ENCODE assay signal across 10 cellular contexts in genomic region chr9:125674981-125675973, GRCh38. TPM values are rescaled to one million over a fixed set of nuclear protein-coding genes. Genes with fewer than 3 reads are reported as not detected.
A peak's percentile ranks its signal among the peaks of the same experiment; 100 is the strongest.
DNase-seq lines count a peak whose midpoint lies in the region; TF ChIP-seq lines count a peak whose summit lies in the region.
"Had no signal": no experiment of that assay in that cellular context is flagged by ENCODE, and none has a peak within 500 bp of the region (broad histone marks: within the 10 kb centered on the region; RNA-seq: fewer than 3 reads in every experiment).

No MANE protein-coding gene starts in this region.

- H4K91ac ChIP-seq in mesenchymal stem cell (ENCODE audit: low read length): no peak overlapping the region

- no peak overlapping the region for H3K4me2 ChIP-seq in mesenchymal stem cell (ENCODE audit: low read length, poor library complexity, severe bottlenecking)

- peaks cover 0 to 23% of the 10 kb centered on the region in 2 experiments for H3K36me3 ChIP-seq in mesenchymal stem cell (ENCODE audit: control insufficient read depth in 1 of 2, insufficient read depth in 2 of 2, low read depth in 1 of 2, low read length in 2 of 2)

- H2AFZ ChIP-seq in mesenchymal stem cell (ENCODE audit: low read depth, low read length): no peak overlapping the region

- H3K4me1 ChIP-seq in mesenchymal stem cell (ENCODE audit: control insufficient read depth, insufficient read depth, low read depth, low read length): peaks cover 3% of the 10 kb centered on the region

- no peak overlapping the region for H3K18ac ChIP-seq in mesenchymal stem cell (ENCODE audit: low read depth in 1 of 2, low read length in 2 of 2)

- H3K4me3 ChIP-seq in AG10803 (ENCODE audit: low read length): no peak overlapping the region
- no peak overlapping the region for H3K4me3 ChIP-seq in LNCaP clone FGC (ENCODE audit: low read depth, low read length)
- H3K4me3 ChIP-seq in choroid plexus epithelial cell (ENCODE audit: low read depth, low read length): no peak overlapping the region
- peak overlapping the region in 1 of 2 experiments; percentile 1 for H3K4me3 ChIP-seq in mesenchymal stem cell (ENCODE audit: insufficient read depth in 1 of 2, low read depth in 1 of 2, low read length in 2 of 2)

- no peak overlapping the region for H3K14ac ChIP-seq in mesenchymal stem cell (ENCODE audit: low read length in 2 of 2)

- H3K27ac ChIP-seq in mesenchymal stem cell (ENCODE audit: low read length, poor library complexity, severe bottlenecking) (peak overlapping the region; percentile 85), substantia nigra (ENCODE audit: low read depth, low read length, poor library complexity, severe bottlenecking) (no peak overlapping the region)

- H2BK120ac ChIP-seq in mesenchymal stem cell (ENCODE audit: low read depth, low read length): no peak overlapping the region

- TF ChIP-seq CTCF in AG10803 (conservative IDR thresholded peaks at IDR 0.05; ENCODE audit: low read length) (no peak), LNCaP clone FGC (IDR thresholded peaks at IDR 0.05; ENCODE audit: control insufficient read depth, extremely low read depth, insufficient read depth) (no peak), choroid plexus epithelial cell (conservative IDR thresholded peaks at IDR 0.05; ENCODE audit: low read depth, low read length) (no peak)

- H2BK5ac ChIP-seq in mesenchymal stem cell (ENCODE audit: low read depth, low read length, poor library complexity, severe bottlenecking): no peak overlapping the region

- DNase-seq in AG10803 (ENCODE audit: low read depth): peak; percentile 82
- peak; percentile 64 for DNase-seq in LNCaP clone FGC (ENCODE audit: low read depth)
- peak; percentile 87 for DNase-seq in choroid plexus epithelial cell (ENCODE audit: low read depth)
- peak; percentile 81 for DNase-seq in mesenchymal stem cell
- no peak for DNase-seq in activated T-cell treated with anti-CD3 and anti-CD28 coated beads, Interleukin-2, amount 50 U/mL, for 1 hour
- DNase-seq in substantia nigra (lab: John Stamatoyannopoulos, UW): no peak
- DNase-seq in occipital lobe (lab: John Stamatoyannopoulos, UW): no peak
- DNase-seq in MV-4-11 (lab: John Stamatoyannopoulos, UW): no peak
- DNase-seq: activated CD8-positive, alpha-beta memory T cell treated with anti-CD3 and anti-CD28 coated beads, Interleukin-2, amount 50 U/mL, for 48 hours; NCI-H82 had no signal

- no peaks in the 10 kb centered on the region for H3K9me3 ChIP-seq in mesenchymal stem cell (ENCODE audit: control insufficient read depth, low read length)

- no peak overlapping the region for H3K23ac ChIP-seq in mesenchymal stem cell (ENCODE audit: low read length in 2 of 2)

- H3K9ac ChIP-seq in mesenchymal stem cell (ENCODE audit: low read length): peak overlapping the region; percentile 46

- no peak overlapping the region for H2BK15ac ChIP-seq in mesenchymal stem cell (ENCODE audit: low read depth, poor library complexity, severe bottlenecking)

- H3K27me3 ChIP-seq in mesenchymal stem cell (ENCODE audit: control insufficient read depth in 1 of 2, insufficient read depth in 1 of 2, low read length in 2 of 2): no peaks in the 10 kb centered on the region

- no peak overlapping the region for H2BK12ac ChIP-seq in mesenchymal stem cell (ENCODE audit: low read length in 2 of 2)

- WGBS in mesenchymal stem cell: 62% methylated on average over 3 of the region's 3 CpGs

- no peak overlapping the region for H2AK5ac ChIP-seq in mesenchymal stem cell (ENCODE audit: low read length, severe bottlenecking)

- H3K79me1 ChIP-seq in mesenchymal stem cell (replicated peaks; ENCODE audit: low read length, poor library complexity, severe bottlenecking): peaks cover 24% of the 10 kb centered on the region

- no peak overlapping the region for H3K4ac ChIP-seq in mesenchymal stem cell (ENCODE audit: low read depth in 1 of 2, low read length in 2 of 2)

- H4K8ac ChIP-seq in mesenchymal stem cell (ENCODE audit: low read length): no peak overlapping the region

RNA-seq across cellular contexts. Expression of gene MAPKAP1, which starts 31.7 kb away (rescaled TPM):
- polyA plus RNA-seq in mesenchymal stem cell (2013, experiment 1 of 2): 73.7 TPM
- polyA plus RNA-seq in mesenchymal stem cell (2013, experiment 2 of 2): 78.3 TPM
- total RNA-seq in occipital lobe: 37.6 TPM

Comparison
In these comparisons a context has a peak if more than half of its experiments do, and no peak if none do; other contexts are left out.
1. DNase-seq: peak in AG10803 (single experiment), LNCaP clone FGC (single experiment), choroid plexus epithelial cell (single experiment) and mesenchymal stem cell (single experiment); none in activated T-cell treated with anti-CD3 and anti-CD28 coated beads, Interleukin-2, amount 50 U/mL, for 1 hour (single experiment), substantia nigra (0 of 49), occipital lobe (single experiment) and MV-4-11 (single experiment).